Comparison of ENCODE assay signal across 12 cellular contexts in genomic region chr6:16739329-16739801, GRCh38. TPM values are rescaled to one million over a fixed set of nuclear protein-coding genes. Genes with fewer than 3 reads are reported as not detected.
DNase-seq lines count a peak whose midpoint lies in the region; ATAC-seq and TF ChIP-seq lines count a peak whose summit lies in the region.
"Had no signal": no experiment of that assay in that cellular context is flagged by ENCODE, and none has a peak within 500 bp of the region (broad histone marks: within the 10 kb centered on the region; RNA-seq: fewer than 3 reads in every experiment).

No MANE protein-coding gene starts in this region.

- H3K9me3 ChIP-seq in GM23248 (ENCODE audit: low read depth) (no peaks in the 10 kb centered on the region), WERI-Rb-1 (ENCODE audit: severe bottlenecking) (no peaks in the 10 kb centered on the region)

- peaks cover 73% of the 10 kb centered on the region for H3K79me2 ChIP-seq in GM23248 (ENCODE audit: insufficient read depth)

- H2AFZ ChIP-seq in GM23248: no peak overlapping the region

- intact Hi-C loops in left ventricle myocardium superior (cut with micrococcal nuclease): no loop called here

- H3K4me2 ChIP-seq in GM23248 (ENCODE audit: unreplicated experiment): peak overlapping the region; percentile 4

- H3K9me2 ChIP-seq in GM23248 (ENCODE audit: insufficient read depth): no peaks in the 10 kb centered on the region

- peak; percentile 32; the same call in 1 of the 2 replicates for TF ChIP-seq CTCF in WERI-Rb-1 (IDR thresholded peaks at IDR 0.05; ENCODE audit: low read depth, low read length)
- peak; percentile 4 for TF ChIP-seq CTCF in retinal pigment epithelial cell (conservative IDR thresholded peaks at IDR 0.05; ENCODE audit: low read depth, low read length)

- DNase-seq in GM23248 (peak; percentile 44), WERI-Rb-1 (peak; percentile 52), left ventricle myocardium superior (no peak), retinal pigment epithelial cell (ENCODE audit: low read depth) (no peak), NAMALWA (ENCODE audit: low spot score) (no peak)
- DNase-seq: cerebellar nuclear complex, NCI-H345, retina, T-helper 1 cell had no signal

- H3K4me3 ChIP-seq in GM23248 (no peak overlapping the region), WERI-Rb-1 (ENCODE audit: low read depth, low read length) (no peak overlapping the region), retinal pigment epithelial cell (ENCODE audit: low read length) (no peak overlapping the region)

- no peaks in the 10 kb centered on the region; the same call in 1 of the 2 replicates for H3K36me3 ChIP-seq in GM23248 (ENCODE audit: low read depth)
- no peaks in the 10 kb centered on the region for H3K36me3 ChIP-seq in WERI-Rb-1

- WGBS in GM23248 (ENCODE audit: low coverage in 1 of 2, low lambda C conversion rate in 2 of 2, missing lambda C conversion rate in 2 of 2), 2 experiments: 85 to 87% methylated on average over 7 of the region's 7 CpGs

- H3F3A ChIP-seq in GM23248 (ENCODE audit: insufficient read depth): peaks cover 67% of the 10 kb centered on the region

- H3K27ac ChIP-seq in GM23248 (peak overlapping the region; percentile 88), WERI-Rb-1 (no peak overlapping the region)

- no peaks in the 10 kb centered on the region for H4K20me1 ChIP-seq in GM23248 (ENCODE audit: insufficient read depth)

- in situ Hi-C loops in GM23248 (cut with MboI): no loop called here

- ATAC-seq in left ventricle myocardium superior (peak; percentile 23), HG02840 (IDR thresholded peaks at IDR 0.05; ENCODE audit: low FRiP score, unreplicated experiment) (no peak), GM19328 (IDR thresholded peaks at IDR 0.05; ENCODE audit: unreplicated experiment) (no peak), GM21576 (IDR thresholded peaks at IDR 0.05; ENCODE audit: unreplicated experiment) (no peak)

- H3K4me1 ChIP-seq in GM23248 (ENCODE audit: insufficient read depth): peaks cover 70% of the 10 kb centered on the region

- no peaks in the 10 kb centered on the region for H3K27me3 ChIP-seq in GM23248 (replicated peaks; ENCODE audit: insufficient read depth)
- no peaks in the 10 kb centered on the region for H3K27me3 ChIP-seq in WERI-Rb-1 (ENCODE audit: insufficient read depth, low read depth, severe bottlenecking)

- no peak overlapping the region for H3K9ac ChIP-seq in GM23248

RNA-seq across cellular contexts. Expression of gene ATXN1, which starts 21.9 kb away (rescaled TPM):
- total RNA-seq in GM23248 (2014; rRNA removed; shearing (Covaris generic)): 20.1 and 42.2 TPM in 2 replicates
- 14.2 and 15.7 TPM in 2 replicates for polyA plus RNA-seq in GM23248 (2016; fragmentation: Nextera tagmentation; extraction: Ambion mirVana)
- total RNA-seq in left ventricle myocardium superior: 45.2 TPM

Comparison
In these comparisons a context has a peak if more than half of its experiments do, and no peak if none do; other contexts are left out.
1. DNase-seq: peak in GM23248 (single experiment) and WERI-Rb-1 (single experiment); none in left ventricle myocardium superior (single experiment), retinal pigment epithelial cell (single experiment) and NAMALWA (single experiment).